Comparison of ENCODE assay signal across 1 cellular context in the genomic region with DNA sequence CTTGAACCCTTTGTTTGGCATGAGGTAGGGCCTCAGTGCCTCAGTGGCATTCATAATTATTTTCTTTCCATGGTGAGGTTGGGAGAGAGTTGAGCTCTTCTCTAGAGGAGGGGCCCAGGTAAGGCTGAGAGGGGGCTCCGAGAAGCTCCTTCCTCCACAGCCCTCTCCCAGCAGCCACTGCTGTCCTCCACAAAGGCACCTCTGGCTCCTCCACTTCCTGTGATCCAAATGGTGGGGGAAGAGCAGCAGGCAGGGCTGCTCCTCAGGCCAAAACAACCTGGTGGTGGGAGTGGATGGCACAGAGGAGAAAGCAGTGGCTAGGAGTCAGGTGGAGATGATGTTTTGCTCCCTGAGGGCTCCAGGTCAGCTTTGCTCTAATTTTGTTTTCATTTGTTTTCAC.
TF ChIP-seq lines count a peak whose summit lies in the region.

No MANE protein-coding gene starts in this region.

TF ChIP-seq in HepG2, 621 proteins besides CTCF, POLR2A, EP300 and RAD21:
- TF ChIP-seq ZKSCAN1 (IDR thresholded peaks at IDR 0.05; ENCODE audit: low read length) = no peak
- 0 out of 2 replicates have a peak, but pooled peaks have one; percentile 27 for TF ChIP-seq ZNF891 (CRISPR knock-in tag; IDR thresholded peaks at IDR 0.05)
